In the genomic region with DNA sequence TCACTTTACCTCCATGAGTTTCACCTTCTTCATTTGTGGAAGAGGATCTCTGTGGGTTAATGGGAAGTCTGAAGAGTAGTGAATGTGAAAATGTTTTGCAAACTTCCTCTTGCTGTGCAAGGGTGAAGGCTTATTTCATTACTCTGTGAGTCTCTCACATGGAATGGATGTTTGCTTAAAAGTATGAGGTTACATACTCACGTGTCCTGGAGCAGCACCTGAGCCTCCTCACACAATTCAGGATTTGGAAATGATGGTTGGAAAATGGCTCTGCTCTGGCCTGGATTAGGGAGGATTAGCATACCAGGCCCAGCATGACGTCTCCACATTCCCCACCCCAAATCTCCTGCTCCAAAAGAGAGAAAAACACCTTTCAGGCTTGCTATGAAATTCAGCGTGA, we compare ENCODE assay signal across 15 cellular contexts. TPM values are rescaled to one million over a fixed set of nuclear protein-coding genes. Genes with fewer than 3 reads are reported as not detected.
DNase-seq lines count a peak whose midpoint lies in the region; ATAC-seq and TF ChIP-seq lines count a peak whose summit lies in the region.
"Had no signal": no experiment of that assay in that cellular context is flagged by ENCODE, and none has a peak within 500 bp of the region (broad histone marks: within the 10 kb centered on the region; RNA-seq: fewer than 3 reads in every experiment).

No MANE protein-coding gene starts in this region.

- H2BK12ac ChIP-seq in H9 (ENCODE audit: insufficient read length, low read depth, low read length) = no peak overlapping the region

- H3K4me3 ChIP-seq in PC-9 (no peak overlapping the region), body of pancreas (no peak overlapping the region), lower leg skin (ENCODE audit: low read depth, poor library complexity, severe bottlenecking) (no peak overlapping the region)
- H3K4me3 ChIP-seq: suprapubic skin had no signal

- no peaks in the 10 kb centered on the region for H3K79me2 ChIP-seq in H9 (ENCODE audit: insufficient read depth, low read length)
- H3K79me2 ChIP-seq in PC-9 (ENCODE audit: low read depth) = peaks cover 30% of the 10 kb centered on the region; the same call in 1 of the 2 replicates

- H3K4me3 Mint-ChIP-seq in H9 = no peak overlapping the region; a peak in 1 of 5 replicates
- H3K4me3 Mint-ChIP-seq: activated B cell treated with CpG ODN at 0.5 μM for 24 hours; activated naive CD8-positive, alpha-beta T cell treated with anti-CD3 and anti-CD28 coated beads for 36 hours; CD8-positive, alpha-beta T cell; naive B cell had no signal

- no peak overlapping the region for H2BK120ac ChIP-seq in H9 (ENCODE audit: low read depth, low read length, poor library complexity, severe bottlenecking)

- peaks cover 17 to 33% (median 28%) of the 10 kb centered on the region in 3 experiments; a peak in 6 of 7 replicates for H3K36me3 Mint-ChIP-seq in H9 (ENCODE audit: insufficient read depth in 1 of 3, low read depth in 3 of 3)
- H3K36me3 Mint-ChIP-seq: naive B cell had no signal

- H3K27ac ChIP-seq in H9 (ENCODE audit: insufficient read length, low read depth, low read length) = no peak overlapping the region
- peak overlapping the region; percentile 39 for H3K27ac ChIP-seq in PC-9
- H3K27ac ChIP-seq in body of pancreas = no peak overlapping the region
- H3K27ac ChIP-seq: suprapubic skin had no signal

- ATAC-seq in body of pancreas = no peak
- ATAC-seq: CD8-positive, alpha-beta T cell had no signal

- no TSS peak for BruUV-seq in PC-9 (replicated peaks; lab: Mats Ljungman, UMichigan)

- peaks cover 6% of the 10 kb centered on the region; the same call in 1 of the 2 replicates for H3K4me1 ChIP-seq in H9 (ENCODE audit: insufficient read depth, low read length)
- peaks cover 63% of the 10 kb centered on the region for H3K4me1 ChIP-seq in PC-9 (replicated peaks; ENCODE audit: insufficient read depth)
- H3K4me1 ChIP-seq in body of pancreas = peaks cover 12% of the 10 kb centered on the region

- H3K9me3 Mint-ChIP-seq in H9 = 0 out of 5 replicates have a peak, but pooled peaks cover 0 to 2% of the 10 kb centered on the region in 2 experiments
- H3K9me3 Mint-ChIP-seq: activated B cell treated with CpG ODN at 0.5 μM for 24 hours; CD8-positive, alpha-beta T cell had no signal

- H4K91ac ChIP-seq in H9 (ENCODE audit: insufficient read length, low read depth, low read length) = no peak overlapping the region

- CTCF ChIA-PET in PC-9 (lab: Charles Lee) = no interaction called here
- CTCF ChIA-PET in GM10248 (lab: Yijun Ruan, JAX) = interaction anchor here (1.0 to 6.3 kb wide), 10 partner anchors 8 to 174 kb away, joined by 3 to 51 read pairs (median 4); no protein-coding TSS in a partner anchor

- H3F3A ChIP-seq in PC-9 (ENCODE audit: insufficient read depth, low read depth) = peaks cover 43% of the 10 kb centered on the region

- no peak overlapping the region for H2AK5ac ChIP-seq in H9 (ENCODE audit: insufficient read length, low read length)

- POLR2A ChIA-PET in PC-9 (lab: Charles Lee; ENCODE audit: unreplicated experiment) (interaction anchor here (0.6 kb wide), 1 partner anchor 387 kb away, joined by 3 read pairs; no protein-coding TSS in a partner anchor), GM10248 (lab: Yijun Ruan, JAX) (no interaction called here)

- H3K9ac ChIP-seq in H9 (ENCODE audit: extremely low read depth, insufficient read length, low read length) = no peak overlapping the region

- no peaks in the 10 kb centered on the region for H3K79me1 ChIP-seq in H9 (ENCODE audit: insufficient read depth, low read depth, low read length, poor library complexity, severe bottlenecking)

- WGBS in H9 (ENCODE audit: extremely low coverage, insufficient read length, low lambda C conversion rate) = no CpG with 5 or more reads among the region's 3 CpGs
- WGBS in body of pancreas, 2 donors = 40 to 55% methylated on average over 3 of the region's 3 CpGs
- WGBS in lower leg skin, 2 donors = 55 to 66% methylated on average over 3 of the region's 3 CpGs

- H3K4me1 Mint-ChIP-seq in H9 = peaks cover 64 to 70% of the 10 kb centered on the region in 2 experiments

- H3K27ac Mint-ChIP-seq in H9 = peak overlapping the region in 2 of 3 experiments; percentile 49 to 97; a peak in 2 of 7 replicates
- H3K27ac Mint-ChIP-seq: activated B cell treated with CpG ODN at 0.5 μM for 24 hours; activated naive CD8-positive, alpha-beta T cell treated with anti-CD3 and anti-CD28 coated beads for 36 hours; naive B cell had no signal

- no peak overlapping the region for H3K14ac ChIP-seq in H9 (ENCODE audit: insufficient read depth, low read length)

- H3K27me3 ChIP-seq in H9 (ENCODE audit: insufficient read depth, low read length) (no peaks in the 10 kb centered on the region), PC-9 (ENCODE audit: insufficient read depth, low read depth) (no peaks in the 10 kb centered on the region), body of pancreas (peaks cover 0 to 12% of the 10 kb centered on the region in 2 donors)

- H3K18ac ChIP-seq in H9 (ENCODE audit: insufficient read length, low read depth, low read length) = no peak overlapping the region

- H3K23ac ChIP-seq in H9 (ENCODE audit: insufficient read length, low read depth, low read length) = no peak overlapping the region

- intact Hi-C loops in PC-9 (cut with micrococcal nuclease; ENCODE audit: unreplicated experiment) (no loop called here), body of pancreas (cut with DNase I) (no loop called here), lower leg skin (cut with DNase I; ENCODE audit: low total_unique reads) (no loop called here)

- TF ChIP-seq CTCF in H9 (conservative IDR thresholded peaks at IDR 0.05) (no peak), PC-9 (conservative IDR thresholded peaks at IDR 0.05) (no peak), body of pancreas (IDR thresholded peaks at IDR 0.05) (no peak), lower leg skin (IDR thresholded peaks at IDR 0.05) (no peak), GM10248 (IDR thresholded peaks at IDR 0.05; ENCODE audit: control extremely low read depth, extremely low read depth, low read depth, missing control alignments) (no peak)

- H3K4me2 ChIP-seq in H9 (ENCODE audit: insufficient read depth, insufficient read length, low read length) = no peak overlapping the region
- H3K4me2 ChIP-seq in PC-9 = peak overlapping the region; percentile 30

- H4K20me1 ChIP-seq in H9 (ENCODE audit: control insufficient read depth, insufficient read depth, insufficient read length) (no peaks in the 10 kb centered on the region), PC-9 (ENCODE audit: insufficient read depth) (no peaks in the 10 kb centered on the region)

- no peak overlapping the region for H3T11ph ChIP-seq in H9 (ENCODE audit: low read length)

- H4K5ac ChIP-seq in H9 (ENCODE audit: insufficient read length, low read depth, low read length) = no peak overlapping the region

- no peak overlapping the region for H4K8ac ChIP-seq in H9 (replicated peaks; ENCODE audit: insufficient read length, low read depth, low read length)

- no peak overlapping the region for H2BK5ac ChIP-seq in H9 (ENCODE audit: insufficient read length, low read length)

- no peaks in the 10 kb centered on the region for H3K9me3 ChIP-seq in H9 (ENCODE audit: control insufficient read depth, low read depth, low read length)
- no peaks in the 10 kb centered on the region; the same call in 1 of the 2 replicates for H3K9me3 ChIP-seq in PC-9 (ENCODE audit: insufficient read depth, low read depth)
- no peaks in the 10 kb centered on the region for H3K9me3 ChIP-seq in body of pancreas
- H3K9me3 ChIP-seq: suprapubic skin had no signal

- H3K23me2 ChIP-seq in H9 (ENCODE audit: insufficient read length, low read depth, low read length, poor library complexity, severe bottlenecking) = peaks cover 8% of the 10 kb centered on the region

- H3K9me2 ChIP-seq in PC-9 (ENCODE audit: insufficient read depth) = no peaks in the 10 kb centered on the region

- H2BK15ac ChIP-seq in H9 (ENCODE audit: low read depth, low read length) = no peak overlapping the region

- no peak overlapping the region for H3K4ac ChIP-seq in H9 (ENCODE audit: low read depth, low read length)

- H2AFZ ChIP-seq in H9 (ENCODE audit: low read length) (no peak overlapping the region), PC-9 (no peak overlapping the region)

- peak; percentile 7 for DNase-seq in NCI-H82 (lab: John Stamatoyannopoulos, UW)
- no peak for DNase-seq in NCI-H82 treated with DMSO at 0.1 percent for 48 hours (lab: John Stamatoyannopoulos, UW; ENCODE audit: unreplicated experiment)
- DNase-seq in H9 = no peak
- peak in 1 of 2 experiments; percentile 66 for DNase-seq in PC-9
- peak; percentile 61 for DNase-seq in medulla oblongata (ENCODE audit: extremely low spot score)
- DNase-seq in body of pancreas = no peak
- DNase-seq in lower leg skin (ENCODE audit: low spot score in 2 of 2) = no peak
- no peak for DNase-seq in GM10248 (ENCODE audit: extremely low spot score)
- DNase-seq: activated B cell treated with CpG ODN at 0.5 μM for 24 hours; CD8-positive, alpha-beta T cell; cerebellar nuclear complex; GDM1; naive B cell had no signal

- peaks cover 9% of the 10 kb centered on the region for H3K27me3 Mint-ChIP-seq in H9 (ENCODE audit: low read depth)
- H3K27me3 Mint-ChIP-seq: activated naive CD8-positive, alpha-beta T cell treated with anti-CD3 and anti-CD28 coated beads for 36 hours had no signal

- H3K56ac ChIP-seq in H9 (ENCODE audit: insufficient read length, low read depth, low read length) = no peak overlapping the region

- H2BK20ac ChIP-seq in H9 (ENCODE audit: low read depth, low read length, poor library complexity, severe bottlenecking) = no peak overlapping the region

- TF ChIP-seq POLR2A in body of pancreas (IDR thresholded peaks at IDR 0.05) = no peak
- TF ChIP-seq POLR2A in lower leg skin (IDR thresholded peaks at IDR 0.05) = no peak

- H3K36me3 ChIP-seq in PC-9 (ENCODE audit: low read depth) = no peaks in the 10 kb centered on the region
- no peaks in the 10 kb centered on the region for H3K36me3 ChIP-seq in body of pancreas (replicated peaks in 1 of 2; ENCODE audit: insufficient read depth in 1 of 2, low read depth in 2 of 2)
- H3K36me3 ChIP-seq: suprapubic skin had no signal

RNA-seq across cellular contexts. Expression of a gene that starts 4.8 kb away (rescaled TPM):
- 24.7 and 25.9 TPM in 2 replicates for total RNA-seq in H9 (2021)
- 3.2 and 5.8 TPM in 2 replicates for total RNA-seq in PC-9 (2021)
- 1 to 10 TPM in 1 of 2 donors, under 1 TPM in 1; 0.66 to 3.4 TPM for total RNA-seq in body of pancreas
- total RNA-seq in lower leg skin = 1 to 10 TPM in 1 of 4 donors, under 1 TPM in 3; 0.30 to 1.5 (median 0.68) TPM

Comparison
In these comparisons a context has a peak if more than half of its experiments do, and no peak if none do; other contexts are left out.
1. DNase-seq: peak in NCI-H82 (single experiment) and medulla oblongata (single experiment); none in NCI-H82 treated with DMSO at 0.1 percent for 48 hours (single experiment), H9 (single experiment), body of pancreas (0 of 4), lower leg skin (0 of 2) and GM10248 (single experiment).